9 cellular contexts compared by ENCODE assay signal in genomic region chr12:9925746-9926393, GRCh38. TPM values are rescaled to one million over a fixed set of nuclear protein-coding genes. Genes with fewer than 3 reads are reported as not detected.
DNase-seq lines count a peak whose midpoint lies in the region; ATAC-seq, FAIRE-seq and TF ChIP-seq lines count a peak whose summit lies in the region.
"Had no signal": no experiment of that assay in that cellular context is flagged by ENCODE, and none has a peak within 500 bp of the region (broad histone marks: within the 10 kb centered on the region; RNA-seq: fewer than 3 reads in every experiment).

No MANE protein-coding gene starts in this region.

- intact Hi-C loops in pancreas (cut with DNase I): loop anchor here in 2 of 3 donors (10.0 kb wide), 1 partner anchor 171 kb away; no protein-coding TSS in a partner anchor

- peak overlapping the region; percentile 72 for H3K4me2 ChIP-seq in Loucy (ENCODE audit: low read depth, low read length, poor library complexity, severe bottlenecking)

- no peak overlapping the region for H3K27ac ChIP-seq in pancreas

- H3K9ac ChIP-seq in Loucy (ENCODE audit: low read depth, low read length, poor library complexity, severe bottlenecking): peak overlapping the region; percentile 28

- H3K4me3 ChIP-seq in Loucy (ENCODE audit: low read length, poor library complexity, severe bottlenecking) (peak overlapping the region; percentile 69), pancreas (peak overlapping the region in 1 of 4 donors; percentile 27)

- ATAC-seq in pancreas (peak in 3 of 4 donors; percentile 62 to 77 (median 67)), HG03439 (IDR thresholded peaks at IDR 0.05; ENCODE audit: unreplicated experiment) (no peak)

- H3K9me2 ChIP-seq in Loucy (replicated peaks; ENCODE audit: low read depth, low read length): no peaks in the 10 kb centered on the region

- DNase-seq in NCI-H748 (lab: John Stamatoyannopoulos, UW; ENCODE audit: unreplicated experiment) (peak; percentile 54), NCI-H748 treated with DMSO at 0.1 percent for 48 hours (lab: John Stamatoyannopoulos, UW) (no peak), globus pallidus (ENCODE audit: low spot score) (peak; percentile 39), pancreas (peak in 1 of 6 donors; percentile 10), KG1 (lab: John Stamatoyannopoulos, UW) (no peak)
- DNase-seq in activated T-cell treated with anti-CD3 and anti-CD28 coated beads, Interleukin-2, amount 50 U/mL, for 1 hour: peak; percentile 47

- H3K27me3 ChIP-seq in Loucy (ENCODE audit: insufficient read depth, low read length, poor library complexity, severe bottlenecking) (no peaks in the 10 kb centered on the region), pancreas (peaks cover 0 to 8% (median 0%) of the 10 kb centered on the region in 4 donors)

- no peaks in the 10 kb centered on the region for H3K36me3 ChIP-seq in Loucy (ENCODE audit: insufficient read depth, low read length)
- no peaks in the 10 kb centered on the region for H3K36me3 ChIP-seq in pancreas

- 3 to 7% methylated on average over 5 of the region's 5 CpGs for WGBS in pancreas, 2 donors

- H3K4me1 ChIP-seq in Loucy (ENCODE audit: insufficient read depth, low read length, poor library complexity, severe bottlenecking): peaks cover 24% of the 10 kb centered on the region
- H3K4me1 ChIP-seq in pancreas: no peaks in the 10 kb centered on the region

- peak; percentile 60 for TF ChIP-seq CTCF in Loucy (conservative IDR thresholded peaks at IDR 0.05; ENCODE audit: low read length)
- peak in 1 of 4 donors; percentile 15 for TF ChIP-seq CTCF in pancreas (IDR thresholded peaks at IDR 0.05)

- no peak for FAIRE-seq in pancreas (lab: Jason Lieb, UNC)
- FAIRE-seq: G401.6 had no signal

- no peaks in the 10 kb centered on the region for H3K79me2 ChIP-seq in Loucy (ENCODE audit: insufficient read depth, low read length)

- peak overlapping the region; percentile 94 for H2AFZ ChIP-seq in Loucy (ENCODE audit: low read length)

- no peaks in the 10 kb centered on the region for H4K20me1 ChIP-seq in Loucy (ENCODE audit: insufficient read depth, low read length, poor library complexity, severe bottlenecking)

- H3F3A ChIP-seq in Loucy (ENCODE audit: low read depth): no peaks in the 10 kb centered on the region

- H3K9me3 ChIP-seq in Loucy (ENCODE audit: insufficient read depth, low read depth, low read length) (no peaks in the 10 kb centered on the region), pancreas (no peaks in the 10 kb centered on the region)

RNA-seq across cellular contexts. Expression of gene CLEC2A, which starts 6.3 kb away (rescaled TPM):
- total RNA-seq in pancreas: not detected
- not detected for polyA plus RNA-seq in pancreas

RNA-seq across cellular contexts. Expression of gene KLRF2, which starts 44.6 kb away (rescaled TPM):
- not detected for total RNA-seq in pancreas
- not detected for polyA plus RNA-seq in pancreas

RNA-seq across cellular contexts. Expression of gene CLEC12A, which starts 45.3 kb away (rescaled TPM):
- 1 to 10 TPM in 2 of 6 donors, under 1 TPM in 3, not detected in 1; 0.19 to 3.4 (median 0.93) TPM for total RNA-seq in pancreas
- under 1 TPM; 0.19 to 0.77 TPM for polyA plus RNA-seq in pancreas

RNA-seq across cellular contexts. Expression of gene CLEC2B, which starts 56.7 kb away (rescaled TPM):
- total RNA-seq in pancreas: 1 to 10 TPM in 5 of 6 donors, under 1 TPM in 1; 0.65 to 6.3 (median 1.3) TPM
- polyA plus RNA-seq in pancreas: 1 to 10 TPM; 1.7 to 2.4 TPM

Comparison
In these comparisons a context has a peak if more than half of its experiments do, and no peak if none do; other contexts are left out.
1. DNase-seq: peak in NCI-H748 (single experiment), activated T-cell treated with anti-CD3 and anti-CD28 coated beads, Interleukin-2, amount 50 U/mL, for 1 hour (single experiment) and globus pallidus (single experiment); none in NCI-H748 treated with DMSO at 0.1 percent for 48 hours (single experiment) and KG1 (single experiment).